Comparison of ENCODE assay signal across 8 cellular contexts in genomic region chr16:10039220-10040096, GRCh38.
A peak's percentile ranks its signal among the peaks of the same experiment; 100 is the strongest.
DNase-seq lines count a peak whose midpoint lies in the region; ATAC-seq and TF ChIP-seq lines count a peak whose summit lies in the region.

No MANE protein-coding gene starts in this region.

- peak in 1 of 6 experiments; percentile 3 for TF ChIP-seq CTCF in esophagus squamous epithelium (IDR thresholded peaks at IDR 0.05)

- peak overlapping the region in 1 of 2 donors; percentile 29 for H3K4me3 ChIP-seq in aorta (ENCODE audit: low read length in 2 of 2)
- peak overlapping the region in 2 of 4 donors; percentile 22 to 56 for H3K4me3 ChIP-seq in esophagus squamous epithelium

- peak overlapping the region; percentile 60 for H3K27ac ChIP-seq in caudate nucleus (ENCODE audit: low read depth, low read length)
- peak overlapping the region; percentile 60 for H3K27ac ChIP-seq in layer of hippocampus (ENCODE audit: low read depth, low read length)
- H3K27ac ChIP-seq in aorta (ENCODE audit: low read depth in 1 of 2, low read length in 2 of 2), result no peak overlapping the region
- H3K27ac ChIP-seq in esophagus squamous epithelium, result no peak overlapping the region

- no peaks in the 10 kb centered on the region for H3K9me3 ChIP-seq in aorta (ENCODE audit: control insufficient read depth, low read length)
- H3K9me3 ChIP-seq in esophagus squamous epithelium, result peaks cover 0 to 7% (median 0%) of the 10 kb centered on the region in 3 donors

- ATAC-seq in Right ventricle myocardium inferior, result peak; percentile 44
- peak; percentile 67 for ATAC-seq in aorta (ENCODE audit: low FRiP score)

- TF ChIP-seq POLR2A in esophagus squamous epithelium (IDR thresholded peaks at IDR 0.05), result no peak

- H3K36me3 ChIP-seq in aorta (ENCODE audit: control insufficient read depth in 1 of 2, insufficient read depth in 2 of 2, low read length in 1 of 2) (no peaks in the 10 kb centered on the region), esophagus squamous epithelium (no peaks in the 10 kb centered on the region)

- 1 to 6% methylated on average over 23 to 28 of the region's 28 CpGs for WGBS in aorta, 2 donors
- WGBS in esophagus squamous epithelium, 2 donors, result 7 to 12% methylated on average over 12 to 22 of the region's 28 CpGs

- no peaks in the 10 kb centered on the region for H3K27me3 ChIP-seq in layer of hippocampus (ENCODE audit: control insufficient read depth, insufficient read depth, low read length)
- H3K27me3 ChIP-seq in aorta (ENCODE audit: control insufficient read depth in 1 of 2, insufficient read depth in 2 of 2, low read length in 1 of 2), result no peaks in the 10 kb centered on the region
- peaks cover 0 to 16% (median 0%) of the 10 kb centered on the region in 4 donors for H3K27me3 ChIP-seq in esophagus squamous epithelium

- intact Hi-C loops in Right ventricle myocardium inferior (cut with DNase I), result no loop called here
- intact Hi-C loops in cardiac septum (cut with DNase I), result loop anchor here (10.0 kb wide), 1 partner anchor 145 kb away; the partner anchor contains the start of gene GRIN2A
- intact Hi-C loops in aorta (cut with DNase I), result loop anchor here (5.0 to 10.0 kb wide), 2 partner anchors 55 to 138 kb away; no protein-coding TSS in a partner anchor
- intact Hi-C loops in esophagus squamous epithelium (cut with DNase I), result no loop called here
- intact Hi-C loops in posterior vena cava (cut with DNase I), result no loop called here

- DNase-seq in Right ventricle myocardium inferior (ENCODE audit: missing footprints), result no peak
- no peak for DNase-seq in cardiac septum (ENCODE audit: low spot score)
- peak in 50 of 61 donors; percentile 2 to 78 (median 38) for DNase-seq in caudate nucleus (lab: John Stamatoyannopoulos, UW)
- no peak for DNase-seq in aorta
- DNase-seq in esophagus squamous epithelium (lab: John Stamatoyannopoulos, UW), result no peak
- no peak for DNase-seq in GM19240 (ENCODE audit: insufficient read length, low spot score)
- no peak for DNase-seq in posterior vena cava (ENCODE audit: low spot score)

- H3K4me1 ChIP-seq in aorta (ENCODE audit: control insufficient read depth in 1 of 2, insufficient read depth in 2 of 2, low read length in 2 of 2), result no peaks in the 10 kb centered on the region
- peaks cover 0 to 11% (median 0%) of the 10 kb centered on the region in 3 donors for H3K4me1 ChIP-seq in esophagus squamous epithelium

Comparison
In these comparisons a context has a peak if more than half of its experiments do, and no peak if none do; other contexts are left out.
1. intact Hi-C loops: an anchor here in cardiac septum (10.0 kb wide) and aorta (5.0 to 10.0 kb wide); none called in Right ventricle myocardium inferior, esophagus squamous epithelium and posterior vena cava.
2. DNase-seq: peak in caudate nucleus (50 of 61); none in Right ventricle myocardium inferior (single experiment), cardiac septum (single experiment), aorta (0 of 2), esophagus squamous epithelium (single experiment), GM19240 (single experiment) and posterior vena cava (single experiment).
3. H3K27ac ChIP-seq: peak in caudate nucleus (single experiment) and layer of hippocampus (single experiment); none in aorta (0 of 2) and esophagus squamous epithelium (0 of 4).